ENCODE assay signal across 1 cellular context in the genomic region with DNA sequence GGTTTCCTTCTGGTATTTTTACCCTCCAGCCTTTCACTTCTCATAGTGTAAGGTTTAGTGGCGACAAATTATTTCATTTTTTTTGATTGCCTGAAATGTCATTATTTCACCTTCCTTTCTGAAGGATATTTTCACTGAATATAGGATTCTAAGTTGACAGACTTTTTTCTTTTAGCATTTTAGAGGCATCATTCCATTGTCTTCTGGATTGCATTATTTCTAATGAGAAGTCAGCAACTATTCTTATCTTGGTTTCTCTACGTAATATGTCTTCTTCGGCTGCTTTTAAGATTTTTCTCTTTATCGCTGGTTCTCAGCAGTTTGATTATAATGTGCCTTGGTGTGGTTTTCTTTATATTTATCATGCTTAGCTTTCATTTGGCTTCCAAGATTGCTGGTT.
TF ChIP-seq lines count a peak whose summit lies in the region.

No MANE protein-coding gene starts in this region.

TF ChIP-seq in HEK293, 187 proteins besides CTCF, POLR2A, EP300 and RAD21 (continued from another document):
- TF ChIP-seq ZNF677 (tag by site-specific recombination; IDR thresholded peaks at IDR 0.05), result peak; percentile 47; the same call in 1 of the 2 replicates
- no peak for TF ChIP-seq ZNF211 (tag by site-specific recombination; IDR thresholded peaks at IDR 0.05; ENCODE audit: low read depth)
